ENCODE assay signal across 1 cellular context in genomic region chr5:139492700-139493192, GRCh38.
TF ChIP-seq lines count a peak whose summit lies in the region.

No MANE protein-coding gene starts in this region.

TF ChIP-seq in A549, 52 proteins besides CTCF, POLR2A, EP300 and RAD21 (continued from another document):
- TF ChIP-seq PBX3 (IDR thresholded peaks at IDR 0.05): no peak
